25 cellular contexts compared by ENCODE assay signal in the genomic region with DNA sequence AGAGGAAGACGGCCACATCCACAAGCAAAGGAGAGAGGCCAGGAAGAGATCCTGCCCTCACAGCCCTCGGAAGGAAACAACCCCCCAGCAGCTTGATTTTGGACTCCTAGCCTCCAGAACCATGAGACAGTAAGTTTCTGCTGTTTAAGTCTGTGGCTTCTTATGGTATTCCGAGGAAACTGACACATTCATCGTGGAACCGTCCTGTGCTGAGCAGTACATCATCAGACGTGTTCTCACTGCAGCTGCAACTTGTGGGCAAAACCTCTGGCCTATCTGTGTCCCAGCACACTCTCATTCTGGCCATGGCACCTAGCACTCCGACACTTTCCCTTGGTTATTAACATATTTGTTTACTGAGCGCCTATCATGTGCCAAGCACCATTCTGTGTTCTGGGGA.
"Had no signal": no experiment of that assay in that cellular context is flagged by ENCODE, and none has a peak within 500 bp of the region (broad histone marks: within the 10 kb centered on the region; RNA-seq: fewer than 3 reads in every experiment).

No MANE protein-coding gene starts in this region.

- H3K4me2 ChIP-seq: hepatocyte had no signal

- FAIRE-seq: endometrium, pancreas had no signal

- H3K4me3 ChIP-seq: hepatocyte, left ventricle myocardium inferior, pancreas, skin epidermis, suprapubic skin, tibial nerve had no signal

- H2AFZ ChIP-seq: hepatocyte had no signal

- H3K4me1 Mint-ChIP-seq: immature natural killer cell, natural killer cell had no signal

- H3K27ac ChIP-seq: hepatocyte, left ventricle myocardium inferior, neutrophil, pancreas, suprapubic skin, tibial nerve, VCaP had no signal

- H3K79me2 ChIP-seq: hepatocyte had no signal

- H3K9me3 ChIP-seq: neutrophil, pancreas, suprapubic skin had no signal

- H3K36me3 Mint-ChIP-seq: activated naive CD4-positive, alpha-beta T cell treated with anti-CD3 and anti-CD28 coated beads, Interleukin-2, amount 10 ng/mL, durations not matched to agents 7 days and 5 days; natural killer cell; stimulated activated effector memory CD8-positive, alpha-beta T cell treated with anti-CD3 and anti-CD28 coated beads, Interleukin-12 subunit alpha, Interleukin-12 subunit beta, amount 100 ng/mL, for 72 hours had no signal

- H3K36me3 ChIP-seq: left ventricle myocardium inferior, neutrophil, pancreas, suprapubic skin had no signal

- H3K4me3 Mint-ChIP-seq: activated CD4-positive, alpha-beta memory T cell treated with anti-CD3 and anti-CD28 coated beads, Interleukin-2, amount 10 ng/mL, durations not matched to agents 7 days and 5 days; activated CD4-positive, alpha-beta T cell treated with anti-CD3 and anti-CD28 coated beads, Interleukin-2, amount 10 ng/mL, durations not matched to agents 24 days and 14 days; activated CD8-positive, alpha-beta memory T cell treated with anti-CD3 and anti-CD28 coated beads, Interleukin-2, amount 10 ng/mL, durations not matched to agents 7 days and 5 days; activated naive CD4-positive, alpha-beta T cell treated with anti-CD3 and anti-CD28 coated beads, Interleukin-2, amount 10 ng/mL, durations not matched to agents 7 days and 5 days; immature natural killer cell; mesothelial cell of epicardium; natural killer cell; stimulated activated effector memory CD8-positive, alpha-beta T cell treated with anti-CD3 and anti-CD28 coated beads, Interleukin-12 subunit alpha, Interleukin-12 subunit beta, amount 100 ng/mL, for 72 hours; stimulated activated naive CD8-positive, alpha-beta T cell treated with anti-CD3 and anti-CD28 coated beads, Interleukin-15, amount 100 ng/mL, for 72 hours; T-helper 2 cell treated with Interferon-gamma antibody and Interleukin-4, amounts not matched to agents 5 μg/mL and 100 μg/mL, for 36 hours had no signal

- ATAC-seq: activated CD4-positive, CD25-positive, alpha-beta regulatory T cell treated with anti-CD3 and anti-CD28 coated beads, Interleukin-2, amount 50 U/mL, for 24 hours; activated CD8-positive, alpha-beta memory T cell treated with anti-CD3 and anti-CD28 coated beads, Interleukin-2, amount 10 ng/mL, durations not matched to agents 7 days and 5 days; natural killer cell; pancreas; right cardiac atrium; stimulated activated effector memory CD8-positive, alpha-beta T cell treated with anti-CD3 and anti-CD28 coated beads, Interleukin-12 subunit alpha, Interleukin-12 subunit beta, amount 100 ng/mL, for 72 hours; stimulated activated naive CD8-positive, alpha-beta T cell treated with anti-CD3 and anti-CD28 coated beads, Interleukin-15, amount 100 ng/mL, for 72 hours had no signal

- H3K4me1 ChIP-seq: pancreas had no signal

- H3K27ac Mint-ChIP-seq: activated CD4-positive, alpha-beta memory T cell treated with anti-CD3 and anti-CD28 coated beads, Interleukin-2, amount 10 ng/mL, durations not matched to agents 7 days and 5 days; activated CD4-positive, alpha-beta T cell treated with anti-CD3 and anti-CD28 coated beads, Interleukin-2, amount 10 ng/mL, durations not matched to agents 24 days and 14 days; activated CD8-positive, alpha-beta memory T cell treated with anti-CD3 and anti-CD28 coated beads, Interleukin-2, amount 10 ng/mL, durations not matched to agents 7 days and 5 days; activated naive CD4-positive, alpha-beta T cell treated with anti-CD3 and anti-CD28 coated beads, Interleukin-2, amount 10 ng/mL, durations not matched to agents 7 days and 5 days; immature natural killer cell; mesothelial cell of epicardium; natural killer cell; stimulated activated effector memory CD8-positive, alpha-beta T cell treated with anti-CD3 and anti-CD28 coated beads, Interleukin-12 subunit alpha, Interleukin-12 subunit beta, amount 100 ng/mL, for 72 hours; stimulated activated naive CD8-positive, alpha-beta T cell treated with anti-CD3 and anti-CD28 coated beads, Interleukin-15, amount 100 ng/mL, for 72 hours; T-helper 2 cell treated with Interferon-gamma antibody and Interleukin-4, amounts not matched to agents 5 μg/mL and 100 μg/mL, for 36 hours had no signal

- DNase-seq: activated CD4-positive, alpha-beta memory T cell treated with anti-CD3 and anti-CD28 coated beads, Interleukin-2, amount 10 ng/mL, durations not matched to agents 7 days and 5 days; activated CD4-positive, alpha-beta T cell treated with anti-CD3 and anti-CD28 coated beads, Interleukin-2, amount 10 ng/mL, durations not matched to agents 24 days and 14 days; activated effector memory CD4-positive, alpha-beta T cell treated with anti-CD3 and anti-CD28 coated beads, Interleukin-2, amount 50 U/mL, for 16 hours; activated naive CD4-positive, alpha-beta T cell treated with anti-CD3 and anti-CD28 coated beads, Interleukin-2, amount 10 ng/mL, durations not matched to agents 7 days and 5 days; activated T-cell treated with anti-CD3 and anti-CD28 coated beads for 4 hours; effector CD4-positive, alpha-beta T cell; immature natural killer cell; left ventricle myocardium inferior; natural killer cell; pancreas; stimulated activated CD4-positive, alpha-beta T cell treated with anti-CD3 and anti-CD28 coated beads, Interleukin-1b, Interleukin-23, amount 100 ng/mL, for 48 hours; stimulated activated naive CD8-positive, alpha-beta T cell treated with anti-CD3 and anti-CD28 coated beads, Interleukin-15, amount 100 ng/mL, for 72 hours had no signal

- H3K27me3 Mint-ChIP-seq: activated CD4-positive, alpha-beta memory T cell treated with anti-CD3 and anti-CD28 coated beads, Interleukin-2, amount 10 ng/mL, durations not matched to agents 7 days and 5 days; activated CD4-positive, alpha-beta T cell treated with anti-CD3 and anti-CD28 coated beads, Interleukin-2, amount 10 ng/mL, durations not matched to agents 24 days and 14 days had no signal

- H3K27me3 ChIP-seq: hepatocyte, pancreas, tibial nerve had no signal
